In genomic region chr2:206561962-206562361, GRCh38 we compare ENCODE assay signal across 1 cellular context.
A peak's percentile ranks its signal among the peaks of the same experiment; 100 is the strongest.
TF ChIP-seq lines count a peak whose summit lies in the region.

No MANE protein-coding gene starts in this region.

TF ChIP-seq in GM12878, 131 proteins besides CTCF, POLR2A, EP300 and RAD21 (continued from another document and continues in another):
- TF ChIP-seq E4F1 (IDR thresholded peaks at IDR 0.05; ENCODE audit: borderline replicate concordance, partially characterized antibody) (no peak), GABPA (IDR thresholded peaks at IDR 0.05; ENCODE audit: low read depth) (no peak), PKNOX1 (IDR thresholded peaks at IDR 0.05) (peak; percentile 83), ETV6 (conservative IDR thresholded peaks at IDR 0.05 in 1 of 2, IDR thresholded peaks at IDR 0.05 in 1 of 2; ENCODE audit: borderline replicate concordance in 1 of 2, low read depth in 1 of 2) (no peak), ZNF592 (IDR thresholded peaks at IDR 0.05) (no peak), ASH2L (IDR thresholded peaks at IDR 0.05; ENCODE audit: borderline replicate concordance, low read depth) (no peak), POLR2AphosphoS2 (IDR thresholded peaks at IDR 0.05; ENCODE audit: low read depth, low read length) (no peak), NFIC (IDR thresholded peaks at IDR 0.05; ENCODE audit: low read depth, low read length) (no peak), ZZZ3 (IDR thresholded peaks at IDR 0.05; ENCODE audit: control insufficient read depth, insufficient read length, low read depth) (no peak), NR2C2 (IDR thresholded peaks at IDR 0.05; ENCODE audit: borderline replicate concordance, control insufficient read depth, insufficient read length, low read depth) (no peak), REST (IDR thresholded peaks at IDR 0.05; ENCODE audit: low read depth, low read length) (no peak), JUNB (IDR thresholded peaks at IDR 0.05) (no peak), MYC (IDR thresholded peaks at IDR 0.05; ENCODE audit: insufficient read depth, insufficient read length, insufficient replicate concordance, low read length, severe bottlenecking) (no peak), CUX1 (IDR thresholded peaks at IDR 0.05; ENCODE audit: insufficient replicate concordance, low read depth, low read length) (no peak), POU2F2 (IDR thresholded peaks at IDR 0.05; ENCODE audit: borderline replicate concordance, low read depth, low read length) (no peak), TBL1XR1 (IDR thresholded peaks at IDR 0.05; ENCODE audit: low read depth, low read length) (no peak), ATF3 (IDR thresholded peaks at IDR 0.05; ENCODE audit: borderline replicate concordance, extremely low read depth, low read depth, low read length) (no peak), BACH1 (IDR thresholded peaks at IDR 0.05; ENCODE audit: borderline replicate concordance) (peak; percentile 65; the same call in 1 of the 2 replicates), MEF2B (IDR thresholded peaks at IDR 0.05; ENCODE audit: partially characterized antibody, poor library complexity, severe bottlenecking) (no peak), TARDBP (IDR thresholded peaks at IDR 0.05; ENCODE audit: borderline replicate concordance) (no peak), USF2 (IDR thresholded peaks at IDR 0.05; ENCODE audit: borderline replicate concordance, low read depth, low read length) (no peak), SP1 (IDR thresholded peaks at IDR 0.05; ENCODE audit: low read depth, low read length) (no peak), ZBTB33 (IDR thresholded peaks at IDR 0.05) (no peak), NBN (IDR thresholded peaks at IDR 0.05) (no peak), CREB1 (IDR thresholded peaks at IDR 0.05; ENCODE audit: low read depth) (no peak), LARP7 (IDR thresholded peaks at IDR 0.05) (no peak), MLLT1 (IDR thresholded peaks at IDR 0.05) (no peak; the same call in 1 of the 2 replicates)
